In the genomic region with DNA sequence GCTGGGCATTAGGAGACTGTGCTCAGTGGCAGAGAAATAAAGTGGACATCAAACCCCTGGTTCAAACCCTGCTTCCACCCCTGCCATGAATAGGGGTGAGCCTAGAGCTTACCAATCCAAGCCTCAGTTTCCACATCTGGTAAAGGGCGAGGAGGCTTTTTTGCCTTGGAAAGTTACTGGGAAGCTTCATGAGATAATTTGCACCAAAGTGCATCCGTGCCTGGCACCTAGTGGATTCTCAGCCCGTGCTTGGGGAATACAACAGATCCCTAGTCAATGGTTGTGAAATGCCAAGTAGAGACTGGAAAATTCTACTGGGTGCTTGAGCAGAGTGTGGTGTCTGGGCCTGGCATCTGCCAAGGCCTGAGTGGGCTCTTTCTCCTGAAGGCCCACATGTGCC, we compare ENCODE assay signal across 24 cellular contexts.
"Had no signal": no experiment of that assay in that cellular context is flagged by ENCODE, and none has a peak within 500 bp of the region (broad histone marks: within the 10 kb centered on the region; RNA-seq: fewer than 3 reads in every experiment).

No MANE protein-coding gene starts in this region.

- ATAC-seq: activated CD4-positive, alpha-beta T cell treated with anti-CD3 and anti-CD28 coated beads for 36 hours; activated CD8-positive, alpha-beta memory T cell treated with anti-CD3 and anti-CD28 coated beads, Interleukin-2, amount 10 ng/mL, durations not matched to agents 7 days and 5 days; activated CD8-positive, alpha-beta T cell treated with anti-CD3 and anti-CD28 coated beads, Interleukin-2, amount 10 ng/mL, durations not matched to agents 7 days and 5 days; effector memory CD8-positive, alpha-beta T cell; gastroesophageal sphincter had no signal

- H3K36me3 ChIP-seq: esophagus squamous epithelium, gastroesophageal sphincter had no signal

- H3K27ac ChIP-seq: esophagus squamous epithelium, gastroesophageal sphincter had no signal

- H3K9me3 ChIP-seq: esophagus squamous epithelium, gastroesophageal sphincter had no signal

- H3K27me3 ChIP-seq: gastroesophageal sphincter had no signal

- H3K4me3 ChIP-seq: esophagus squamous epithelium, gastroesophageal sphincter had no signal

- DNase-seq: activated CD4-positive, alpha-beta memory T cell treated with anti-CD3 and anti-CD28 coated beads for 36 hours; activated CD4-positive, alpha-beta T cell treated with anti-CD3 and anti-CD28 coated beads for 36 hours; activated CD4-positive, alpha-beta T cell treated with anti-CD3 and anti-CD28 coated beads, Interleukin-2, amount 10 ng/mL, durations not matched to agents 24 days and 14 days; activated CD4-positive, CD25-positive, alpha-beta regulatory T cell; activated CD8-positive, alpha-beta memory T cell treated with anti-CD3 and anti-CD28 coated beads, Interleukin-2, amount 10 ng/mL, durations not matched to agents 7 days and 5 days; activated CD8-positive, alpha-beta memory T cell treated with anti-CD3 and anti-CD28 coated beads, Interleukin-2, amount 50 U/mL, for 4 hours; activated CD8-positive, alpha-beta T cell treated with anti-CD3 and anti-CD28 coated beads, Interleukin-2, amount 10 ng/mL, durations not matched to agents 7 days and 5 days; activated gamma-delta T cell treated with Interleukin-2 at 50 U/mL for 16 hours; activated naive CD4-positive, alpha-beta T cell treated with anti-CD3 and anti-CD28 coated beads, Interleukin-2, amount 50 U/mL, for 16 hours; activated naive CD4-positive, alpha-beta T cell treated with Interleukin-2 at 50 U/mL for 16 hours; activated T-cell treated with anti-CD3 and anti-CD28 coated beads, Interleukin-2, amount 50 U/mL, for 1 hour; activated T-cell treated with anti-CD3 and anti-CD28 coated beads, Interleukin-2, amount 50 U/mL, for 48 hours; amniotic stem cell; anterior cingulate cortex; caudate nucleus; cortex of kidney; dermis blood vessel endothelial cell; effector CD4-positive, alpha-beta T cell; effector memory CD8-positive, alpha-beta T cell; erythroblast; esophagus squamous epithelium; foreskin melanocyte; T-helper 2 cell had no signal
